Comparison of ENCODE assay signal across 13 cellular contexts in genomic region chr22:49009359-49010063, GRCh38.
DNase-seq lines count a peak whose midpoint lies in the region; ATAC-seq and TF ChIP-seq lines count a peak whose summit lies in the region.
"Had no signal": no experiment of that assay in that cellular context is flagged by ENCODE, and none has a peak within 500 bp of the region (broad histone marks: within the 10 kb centered on the region; RNA-seq: fewer than 3 reads in every experiment).

No MANE protein-coding gene starts in this region.

- in situ Hi-C loops in transverse colon (cut with MboI; ENCODE audit: low pct_ligation_motif_present in 1 of 4, low pct_unique_long_range_greater_than_20kb in 1 of 4, low sequenced_read_pairs in 3 of 4) = no loop called here

- no peak for TF ChIP-seq CTCF in ascending aorta (IDR thresholded peaks at IDR 0.05)
- no peak for TF ChIP-seq CTCF in testis (IDR thresholded peaks at IDR 0.05)
- TF ChIP-seq CTCF in transverse colon (IDR thresholded peaks at IDR 0.05) = no peak

- ATAC-seq in GM21619 (IDR thresholded peaks at IDR 0.05; ENCODE audit: unreplicated experiment) = no peak

- peak; percentile 26 for DNase-seq in H7
- DNase-seq in ascending aorta (ENCODE audit: low spot score in 2 of 2) = peak in 1 of 2 donors; percentile 5
- peak; percentile 35 for DNase-seq in mesenteric fat pad (ENCODE audit: low spot score)
- DNase-seq in testis = peak; percentile 3
- no peak for DNase-seq in transverse colon
- no peak for DNase-seq in central memory CD4-positive, alpha-beta T cell
- DNase-seq: ACHN, Calu3, IMR-90, Kasumi-1, NCI-H1930, NCI-H510A treated with DMSO at 0.1 percent for 48 hours had no signal

- H3K4me3 ChIP-seq in H7 (ENCODE audit: insufficient read depth, low read depth, low read length) (no peak overlapping the region), ascending aorta (no peak overlapping the region), testis (no peak overlapping the region), transverse colon (no peak overlapping the region)

- WGBS in testis, 2 donors = 88 to 91% methylated on average over 12 of the region's 12 CpGs
- WGBS in transverse colon (ENCODE audit: low coverage in 1 of 2), 2 donors = 82% methylated on average over 12 of the region's 12 CpGs; no CpG with 5 or more reads in 1 of the 2 donors

- H3K9me3 ChIP-seq in ascending aorta (no peaks in the 10 kb centered on the region), testis (no peaks in the 10 kb centered on the region), transverse colon (no peaks in the 10 kb centered on the region)

- H3K4me1 ChIP-seq in ascending aorta = peaks cover 10 to 39% of the 10 kb centered on the region in 2 donors
- peaks cover 14% of the 10 kb centered on the region for H3K4me1 ChIP-seq in testis
- no peaks in the 10 kb centered on the region for H3K4me1 ChIP-seq in transverse colon

- peak overlapping the region; percentile 70 to 84 for H3K27ac ChIP-seq in ascending aorta
- no peak overlapping the region for H3K27ac ChIP-seq in testis
- H3K27ac ChIP-seq in transverse colon = no peak overlapping the region

- H3K27me3 ChIP-seq in H7 (ENCODE audit: control insufficient read depth, insufficient read depth, low read length) (no peaks in the 10 kb centered on the region), ascending aorta (no peaks in the 10 kb centered on the region), testis (no peaks in the 10 kb centered on the region), transverse colon (no peaks in the 10 kb centered on the region)

- intact Hi-C loops in ascending aorta (cut with DNase I) = loop anchor here (5.0 kb wide), 1 partner anchor 432 kb away; no protein-coding TSS in a partner anchor
- intact Hi-C loops in testis (cut with DNase I; ENCODE audit: low total_unique reads) = no loop called here
- intact Hi-C loops in transverse colon (cut with DNase I; ENCODE audit: low total_unique reads) = no loop called here

- TF ChIP-seq POLR2A in testis (IDR thresholded peaks at IDR 0.05) (no peak), transverse colon (IDR thresholded peaks at IDR 0.05) (no peak)

- no peaks in the 10 kb centered on the region for H3K36me3 ChIP-seq in H7 (replicated peaks; ENCODE audit: control insufficient read depth, insufficient read depth, low read length)
- no peaks in the 10 kb centered on the region for H3K36me3 ChIP-seq in ascending aorta
- H3K36me3 ChIP-seq in testis (ENCODE audit: low read depth, missing control alignments) = no peaks in the 10 kb centered on the region
- no peaks in the 10 kb centered on the region for H3K36me3 ChIP-seq in transverse colon

- TF ChIP-seq EP300 in transverse colon (IDR thresholded peaks at IDR 0.05; ENCODE audit: low read depth) = no peak

Comparison
In these comparisons a context has a peak if more than half of its experiments do, and no peak if none do; other contexts are left out.
1. DNase-seq: peak in H7 (single experiment), mesenteric fat pad (single experiment) and testis (single experiment); none in transverse colon (single experiment) and central memory CD4-positive, alpha-beta T cell (single experiment).
2. H3K27ac ChIP-seq: peak in ascending aorta (2 of 2); none in testis (0 of 2) and transverse colon (0 of 4).